Comparison of ENCODE assay signal across 12 cellular contexts in genomic region chr13:30766957-30767603, GRCh38. TPM values are rescaled to one million over a fixed set of nuclear protein-coding genes. Genes with fewer than 3 reads are reported as not detected.
DNase-seq lines count a peak whose midpoint lies in the region; ATAC-seq and TF ChIP-seq lines count a peak whose summit lies in the region.
"Had no signal": no experiment of that assay in that cellular context is flagged by ENCODE, and none has a peak within 500 bp of the region (broad histone marks: within the 10 kb centered on the region; RNA-seq: fewer than 3 reads in every experiment).

No MANE protein-coding gene starts in this region.

- H3K27ac ChIP-seq in DND-41 (ENCODE audit: low read length) (no peak overlapping the region), spleen (peak overlapping the region in 1 of 8 donors; percentile 27)
- H3K27ac ChIP-seq: KMS-11, tibial artery had no signal

- H3K9ac ChIP-seq in DND-41 (ENCODE audit: low read depth, low read length), result no peak overlapping the region
- H3K9ac ChIP-seq: KMS-11 had no signal

- H3K27me3 ChIP-seq in DND-41 (ENCODE audit: insufficient read depth, low read length, poor library complexity) (no peaks in the 10 kb centered on the region), spleen (replicated peaks in 1 of 7) (no peaks in the 10 kb centered on the region)
- H3K27me3 ChIP-seq: tibial artery had no signal

- no peak for TF ChIP-seq POLR2A in spleen (IDR thresholded peaks at IDR 0.05)

- H3K36me3 ChIP-seq in DND-41 (ENCODE audit: insufficient read depth, low read length), result no peaks in the 10 kb centered on the region
- H3K36me3 ChIP-seq in spleen, result peaks cover 0 to 46% (median 15%) of the 10 kb centered on the region in 6 donors
- H3K36me3 ChIP-seq: tibial artery had no signal

- no peaks in the 10 kb centered on the region for H3K9me3 ChIP-seq in DND-41 (ENCODE audit: insufficient read depth, low read length, severe bottlenecking)
- H3K9me3 ChIP-seq in spleen, result no peaks in the 10 kb centered on the region
- H3K9me3 ChIP-seq: tibial artery had no signal

- no peaks in the 10 kb centered on the region for H4K20me1 ChIP-seq in DND-41 (ENCODE audit: insufficient read depth, low read length)

- H3K79me2 ChIP-seq in DND-41 (ENCODE audit: insufficient read depth, low read length), result no peaks in the 10 kb centered on the region

- intact Hi-C loops in spleen (cut with DNase I; ENCODE audit: low total_unique reads), result no loop called here

- peak; percentile 36 for DNase-seq in DND-41
- DNase-seq in Jurkat, Clone E6-1 (ENCODE audit: low read depth, low spot score), result peak; percentile 63
- DNase-seq in glomerular visceral epithelial cell (ENCODE audit: extremely low spot score), result peak; percentile 6
- no peak for DNase-seq in NCI-H2227 (lab: John Stamatoyannopoulos, UW; ENCODE audit: unreplicated experiment)
- no peak for DNase-seq in NCI-H2196 treated with DMSO at 0.1 percent for 48 hours (lab: John Stamatoyannopoulos, UW; ENCODE audit: unreplicated experiment)
- DNase-seq in GDM1 (lab: John Stamatoyannopoulos, UW), result no peak
- DNase-seq in spleen, result no peak
- DNase-seq: Calu3, NCI-H526 treated with DMSO at 0.1 percent for 48 hours, tibial artery had no signal

- H3K4me3 ChIP-seq in DND-41 (ENCODE audit: low read depth in 1 of 2, low read length in 2 of 2) (no peak overlapping the region), spleen (no peak overlapping the region)
- no peak overlapping the region for H3K4me3 ChIP-seq in Jurkat, Clone E6-1 (ENCODE audit: low read length)
- H3K4me3 ChIP-seq: tibial artery had no signal

- no peak overlapping the region for H2AFZ ChIP-seq in DND-41 (ENCODE audit: low read depth, low read length)

- ATAC-seq in DND-41 (ENCODE audit: insufficient read depth, low read depth), result peak; percentile 83
- peak; percentile 80 for ATAC-seq in GM21360 (IDR thresholded peaks at IDR 0.05; ENCODE audit: unreplicated experiment)

- TF ChIP-seq CTCF in DND-41 (IDR thresholded peaks at IDR 0.05; ENCODE audit: borderline replicate concordance, extremely low read depth, low read length, poor library complexity, severe bottlenecking) (peak; percentile 8), spleen (IDR thresholded peaks at IDR 0.05 in 8 of 11, conservative IDR thresholded peaks at IDR 0.05 in 3 of 11) (peak in 1 of 11 experiments; percentile 7)

- H3K4me1 ChIP-seq in DND-41 (ENCODE audit: insufficient read depth, low read length) (peaks cover 7% of the 10 kb centered on the region; the same call in 1 of the 2 replicates), spleen (peaks cover 0 to 3% (median 0%) of the 10 kb centered on the region in 6 donors)
- H3K4me1 ChIP-seq: tibial artery had no signal

- 56 to 77% (median 66%) methylated on average over 5 of the region's 5 CpGs for WGBS in spleen, 5 donors

- H3K4me2 ChIP-seq in DND-41 (ENCODE audit: insufficient read depth, low read length), result no peak overlapping the region
- H3K4me2 ChIP-seq: KMS-11 had no signal

RNA-seq across cellular contexts. Expression of gene ALOX5AP, which starts 31.7 kb away (rescaled TPM):
- polyA plus RNA-seq in Jurkat, Clone E6-1 (2012; ENCODE audit: insufficient read depth, insufficient read length), result 149 TPM
- total RNA-seq in spleen, result 100 to 1,000 TPM in 4 of 7 donors, 10 to 100 TPM in 3; 43.7 to 268 (median 106) TPM
- 10 to 100 TPM; 36.8 to 58.5 (median 44.1) TPM for polyA plus RNA-seq in spleen
- total RNA-seq: Calu3 had no signal

Comparison
In these comparisons a context has a peak if more than half of its experiments do, and no peak if none do; other contexts are left out.
1. DNase-seq: peak in DND-41 (single experiment), Jurkat, Clone E6-1 (single experiment) and glomerular visceral epithelial cell (single experiment); none in NCI-H2227 (single experiment), NCI-H2196 treated with DMSO at 0.1 percent for 48 hours (single experiment), GDM1 (single experiment) and spleen (single experiment).